15 cellular contexts compared by ENCODE assay signal in the genomic region with DNA sequence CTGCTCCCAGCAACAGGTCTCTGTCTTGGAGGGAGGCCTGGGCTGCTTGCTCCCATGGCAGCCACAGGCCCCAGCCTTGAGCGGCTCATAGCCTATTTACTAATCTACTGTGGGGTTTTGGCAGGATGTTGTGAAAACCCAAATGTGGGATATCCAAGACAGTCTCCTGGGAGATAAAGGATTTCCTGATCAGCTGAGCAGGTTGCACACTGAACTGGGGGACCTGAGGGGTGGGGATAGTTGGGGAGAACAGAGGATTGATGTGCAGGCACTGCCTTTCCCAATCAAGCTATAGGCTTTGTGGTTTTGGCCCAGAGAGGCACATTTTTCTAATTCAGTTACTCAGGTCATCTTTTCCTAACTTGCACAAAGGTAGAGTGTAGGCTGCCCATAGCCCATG.
DNase-seq lines count a peak whose midpoint lies in the region; ATAC-seq and TF ChIP-seq lines count a peak whose summit lies in the region.
"Had no signal": no experiment of that assay in that cellular context is flagged by ENCODE, and none has a peak within 500 bp of the region (broad histone marks: within the 10 kb centered on the region; RNA-seq: fewer than 3 reads in every experiment).

No MANE protein-coding gene starts in this region.

- ATAC-seq in foreskin keratinocyte, result peak; percentile 19
- ATAC-seq: GM23338, HCT116 had no signal

- H3K27me3 ChIP-seq in BLaER1 treated with 17β-estradiol and CSF1 and Interleukin-3, amounts not matched to agents 10 nM and 100 nM, result no peaks in the 10 kb centered on the region
- H3K27me3 ChIP-seq in foreskin keratinocyte, result no peaks in the 10 kb centered on the region
- H3K27me3 ChIP-seq in right atrium auricular region, result no peaks in the 10 kb centered on the region
- no peaks in the 10 kb centered on the region for H3K27me3 ChIP-seq in suprapubic skin

- H3K27ac ChIP-seq in BLaER1 treated with 17β-estradiol and CSF1 and Interleukin-3, amounts not matched to agents 10 nM and 100 nM, result peak overlapping the region in 8 of 11 experiments; percentile 29 to 79 (median 64); a peak in 15 of 22 replicates
- H3K27ac ChIP-seq in foreskin keratinocyte (no peak overlapping the region), right atrium auricular region (no peak overlapping the region), suprapubic skin (no peak overlapping the region)

- TF ChIP-seq CTCF in NB4 (IDR thresholded peaks at IDR 0.05; ENCODE audit: low read depth, low read length), result no peak
- TF ChIP-seq CTCF in foreskin keratinocyte (conservative IDR thresholded peaks at IDR 0.05), result no peak
- no peak for TF ChIP-seq CTCF in right atrium auricular region (IDR thresholded peaks at IDR 0.05)
- TF ChIP-seq CTCF in suprapubic skin (IDR thresholded peaks at IDR 0.05), result no peak

- H3K4me3 ChIP-seq in BLaER1 treated with 17β-estradiol and CSF1 and Interleukin-3, amounts not matched to agents 10 nM and 100 nM, result no peak overlapping the region
- H3K4me3 ChIP-seq in NB4 (ENCODE audit: low read depth, low read length), result no peak overlapping the region
- H3K4me3 ChIP-seq in right atrium auricular region, result no peak overlapping the region
- H3K4me3 ChIP-seq in suprapubic skin, result no peak overlapping the region
- H3K4me3 ChIP-seq: GM23338 had no signal

- no peaks in the 10 kb centered on the region for H4K20me1 ChIP-seq in BLaER1 treated with 17β-estradiol and CSF1 and Interleukin-3, amounts not matched to agents 10 nM and 100 nM

- DNase-seq in NB4 (ENCODE audit: low read depth) (peak; percentile 16), foreskin keratinocyte (no peak), right atrium auricular region (ENCODE audit: low spot score) (no peak), suprapubic skin (ENCODE audit: low spot score in 2 of 2) (no peak), mesenteric fat pad (ENCODE audit: low spot score) (no peak)
- DNase-seq: Calu3; CD4-positive, alpha-beta memory T cell; COR-L47; DMS53; DMS79 treated with DMSO at 0.1 percent for 48 hours; GF-D8; H9 had no signal

- TF ChIP-seq POLR2A in NB4 (IDR thresholded peaks at IDR 0.05; ENCODE audit: extremely low read depth, insufficient read length), result no peak
- no peak for TF ChIP-seq POLR2A in suprapubic skin (IDR thresholded peaks at IDR 0.05)

- TF ChIP-seq EP300 in suprapubic skin (IDR thresholded peaks at IDR 0.05), result no peak

- 83% methylated on average over 1 of the region's 1 CpG for WGBS in suprapubic skin

- peak overlapping the region in 7 of 11 experiments; percentile 10 to 58 (median 42); a peak in 6 of 22 replicates for H3K9ac ChIP-seq in BLaER1 treated with 17β-estradiol and CSF1 and Interleukin-3, amounts not matched to agents 10 nM and 100 nM

- peak overlapping the region in 10 of 11 experiments; percentile 11 to 82 (median 69); a peak in 18 of 22 replicates for H3K4me2 ChIP-seq in BLaER1 treated with 17β-estradiol and CSF1 and Interleukin-3, amounts not matched to agents 10 nM and 100 nM
- H3K4me2 ChIP-seq: GM23338 had no signal

- peaks cover 0 to 72% (median 19%) of the 10 kb centered on the region in 11 experiments; a peak in 14 of 22 replicates for H3K36me3 ChIP-seq in BLaER1 treated with 17β-estradiol and CSF1 and Interleukin-3, amounts not matched to agents 10 nM and 100 nM
- no peaks in the 10 kb centered on the region for H3K36me3 ChIP-seq in right atrium auricular region
- H3K36me3 ChIP-seq in suprapubic skin, result no peaks in the 10 kb centered on the region

- H3K9me3 ChIP-seq in BLaER1 treated with 17β-estradiol and CSF1 and Interleukin-3, amounts not matched to agents 10 nM and 100 nM (replicated peaks in 1 of 11), result peaks cover 9 to 33% (median 26%) of the 10 kb centered on the region in 11 experiments; a peak in 19 of 22 replicates
- H3K9me3 ChIP-seq in right atrium auricular region, result no peaks in the 10 kb centered on the region
- H3K9me3 ChIP-seq in suprapubic skin, result no peaks in the 10 kb centered on the region

- H3K4me1 ChIP-seq in BLaER1 treated with 17β-estradiol and CSF1 and Interleukin-3, amounts not matched to agents 10 nM and 100 nM, result peaks cover 0 to 34% (median 26%) of the 10 kb centered on the region in 10 experiments; a peak in 18 of 20 replicates
- H3K4me1 ChIP-seq in foreskin keratinocyte (no peaks in the 10 kb centered on the region), right atrium auricular region (no peaks in the 10 kb centered on the region), suprapubic skin (no peaks in the 10 kb centered on the region)

Comparison
In these comparisons a context has a peak if more than half of its experiments do, and no peak if none do; other contexts are left out.
1. H3K27ac ChIP-seq: peak in BLaER1 treated with 17β-estradiol and CSF1 and Interleukin-3, amounts not matched to agents 10 nM and 100 nM (8 of 11); none in foreskin keratinocyte (single experiment), right atrium auricular region (0 of 2) and suprapubic skin (single experiment).